ENCODE assay signal across 8 cellular contexts in genomic region chr1:230979389-230979716, GRCh38. TPM values are rescaled to one million over a fixed set of nuclear protein-coding genes. Genes with fewer than 3 reads are reported as not detected.
A peak's percentile ranks its signal among the peaks of the same experiment; 100 is the strongest.
DNase-seq lines count a peak whose midpoint lies in the region; ATAC-seq, FAIRE-seq and TF ChIP-seq lines count a peak whose summit lies in the region.

No MANE protein-coding gene starts in this region.

- H3K9me3 ChIP-seq in Caco-2, result no peaks in the 10 kb centered on the region
- no peaks in the 10 kb centered on the region for H3K9me3 ChIP-seq in Panc1 (ENCODE audit: control insufficient read depth, insufficient read depth, low read depth, low read length)
- no peaks in the 10 kb centered on the region for H3K9me3 ChIP-seq in esophagus (ENCODE audit: control insufficient read depth in 2 of 2, insufficient read depth in 1 of 2, low read depth in 1 of 2, low read length in 1 of 2)
- H3K9me3 ChIP-seq in pancreas, result no peaks in the 10 kb centered on the region

- H3K36me3 ChIP-seq in Caco-2 (ENCODE audit: control insufficient read depth, insufficient read depth, low read length) (0 out of 2 replicates have a peak, but pooled peaks cover 1% of the 10 kb centered on the region), Panc1 (ENCODE audit: control insufficient read depth, insufficient read depth, low read length) (peaks cover 2% of the 10 kb centered on the region), esophagus (ENCODE audit: control insufficient read depth in 2 of 2, insufficient read depth in 2 of 2, low read length in 1 of 2) (peaks cover 0 to 6% of the 10 kb centered on the region in 2 donors), pancreas (no peaks in the 10 kb centered on the region)

- TF ChIP-seq CTCF in Caco-2 (IDR thresholded peaks at IDR 0.05; ENCODE audit: insufficient read depth in 1 of 2, low read depth in 1 of 2, low read length in 1 of 2, severe bottlenecking in 1 of 2, unreplicated experiment in 1 of 2), result no peak
- no peak for TF ChIP-seq CTCF in Panc1 (IDR thresholded peaks at IDR 0.05)
- TF ChIP-seq CTCF in pancreas (IDR thresholded peaks at IDR 0.05), result no peak

- POLR2A ChIA-PET in Caco-2 (lab: Charles Lee), result interaction anchor here (0.6 to 1.6 kb wide), 2 partner anchors 30 to 111 kb away, joined by 3 to 7 read pairs; partner anchors contain the start of gene C1orf198
- POLR2A ChIA-PET in Panc1 (lab: Charles Lee), result no interaction called here

- H3K4me1 ChIP-seq in Caco-2, result peaks cover 20% of the 10 kb centered on the region
- H3K4me1 ChIP-seq in Panc1 (ENCODE audit: control insufficient read depth, insufficient read depth, low read length), result peaks cover 9% of the 10 kb centered on the region
- no peaks in the 10 kb centered on the region for H3K4me1 ChIP-seq in esophagus (ENCODE audit: control insufficient read depth in 2 of 2, insufficient read depth in 2 of 2, low read length in 1 of 2)
- peaks cover 7 to 24% (median 10%) of the 10 kb centered on the region in 3 donors for H3K4me1 ChIP-seq in pancreas

- no peak for FAIRE-seq in pancreas (lab: Jason Lieb, UNC)

- no peaks in the 10 kb centered on the region for H3K9me3 Mint-ChIP-seq in Caco-2 (ENCODE audit: unreplicated experiment)

- CTCF ChIA-PET in Caco-2 (lab: Charles Lee), result interaction anchor here (0.6 to 2.6 kb wide), 13 partner anchors 11 to 240 kb away, joined by 3 to 14 read pairs (median 4); no protein-coding TSS in a partner anchor
- CTCF ChIA-PET in Panc1 (lab: Charles Lee), result no interaction called here

- intact Hi-C loops in Caco-2 (cut with micrococcal nuclease; ENCODE audit: unreplicated experiment), result loop anchor here (1.0 to 2.0 kb wide), 6 partner anchors 40 to 347 kb away; no protein-coding TSS in a partner anchor
- intact Hi-C loops in Panc1 (cut with micrococcal nuclease; ENCODE audit: unreplicated experiment), result no loop called here
- intact Hi-C loops in pancreas (cut with DNase I), result no loop called here

- WGBS in esophagus, 2 donors, result 4 to 5% methylated on average over 12 of the region's 12 CpGs
- 1 to 2% methylated on average over 12 of the region's 12 CpGs for WGBS in pancreas, 2 donors

- H3K4me1 Mint-ChIP-seq in Caco-2 (ENCODE audit: low read depth, unreplicated experiment), result peaks cover 21% of the 10 kb centered on the region

- BruUV-seq in Caco-2 (replicated peaks; lab: Mats Ljungman, UMichigan) (TSS peak; percentile 65), Panc1 (replicated peaks; lab: Mats Ljungman, UMichigan) (TSS peak; percentile 78)

- H3K27me3 ChIP-seq in Caco-2 (replicated peaks; ENCODE audit: control insufficient read depth, insufficient read depth, low read length) (no peaks in the 10 kb centered on the region), Panc1 (ENCODE audit: control insufficient read depth, insufficient read depth, low read length) (no peaks in the 10 kb centered on the region), esophagus (ENCODE audit: control insufficient read depth in 1 of 2, insufficient read depth in 2 of 2, low read length in 2 of 2) (no peaks in the 10 kb centered on the region), pancreas (no peaks in the 10 kb centered on the region)

- peak overlapping the region; percentile 46 for H3K4me3 ChIP-seq in Caco-2 (ENCODE audit: low read depth, low read length)
- peak overlapping the region; percentile 95 to 96 for H3K4me3 ChIP-seq in Panc1 (ENCODE audit: low read depth in 2 of 2, low read length in 2 of 2)
- H3K4me3 ChIP-seq in esophagus (ENCODE audit: low read depth in 1 of 2, low read length in 2 of 2), result peak overlapping the region; percentile 87 to 98
- peak overlapping the region; percentile 50 to 83 (median 60) for H3K4me3 ChIP-seq in pancreas

- no peaks in the 10 kb centered on the region for H3K27me3 Mint-ChIP-seq in Caco-2 (ENCODE audit: insufficient read depth, unreplicated experiment)

- ATAC-seq in Panc1 (no peak), pancreas (peak in 1 of 4 donors; percentile 1), HG02610 (IDR thresholded peaks at IDR 0.05; ENCODE audit: unreplicated experiment) (no peak)

- in situ Hi-C loops in Panc1 (cut with HindIII; ENCODE audit: low pct_unique_long_range_greater_than_20kb, low sequenced_read_pairs), result no loop called here

- H3K4me3 Mint-ChIP-seq in Caco-2 (ENCODE audit: unreplicated experiment), result no peak overlapping the region

- H3K27ac ChIP-seq in Panc1 (ENCODE audit: low read length) (peak overlapping the region; percentile 88), esophagus (ENCODE audit: low read depth in 2 of 2, low read length in 1 of 2) (peak overlapping the region; percentile 55 to 88), pancreas (peak overlapping the region in 2 of 4 donors; percentile 50 to 53)

- peaks cover 22% of the 10 kb centered on the region for H3K36me3 Mint-ChIP-seq in Caco-2 (ENCODE audit: insufficient read depth, unreplicated experiment)

- peak overlapping the region; percentile 56 for H3K27ac Mint-ChIP-seq in Caco-2 (ENCODE audit: unreplicated experiment)

- DNase-seq in Caco-2 (no peak), Panc1 (ENCODE audit: low read depth, low spot score) (no peak), pancreas (no peak), C1 segment of cervical spinal cord (lab: John Stamatoyannopoulos, UW) (no peak), AML-193 (lab: John Stamatoyannopoulos, UW) (no peak), amniotic stem cell (lab: John Stamatoyannopoulos, UW) (no peak)

RNA-seq across cellular contexts. Expression of gene ARV1, which starts 0.5 kb away (rescaled TPM):
- total RNA-seq in Caco-2 (2022), result 8.6 and 9.8 TPM in 2 replicates
- 25.9 TPM for total RNA-seq in Panc1 (2021; ENCODE audit: unreplicated experiment)
- polyA plus RNA-seq in Panc1 (2012; ENCODE audit: insufficient read length), result 26.1 TPM
- 10 to 100 TPM; 21.0 to 38.3 TPM for polyA plus RNA-seq in esophagus
- 10 to 100 TPM in 1 of 6 donors, 1 to 10 TPM in 5; 7.4 to 11.0 (median 8.9) TPM for total RNA-seq in pancreas
- polyA plus RNA-seq in pancreas, result 10 to 100 TPM; 17.8 to 20.1 TPM

RNA-seq across cellular contexts. Expression of gene TTC13, which starts 0.7 kb away (rescaled TPM):
- total RNA-seq in Caco-2 (2022) (55.8 and 57.6 TPM in 2 replicates), Panc1 (2021; ENCODE audit: unreplicated experiment) (19.0 TPM), pancreas (10 to 100 TPM in 1 of 6 donors, 1 to 10 TPM in 5; 5.3 to 11.9 (median 8.2) TPM)
- 8.0 TPM for polyA plus RNA-seq in Panc1 (2012; ENCODE audit: insufficient read length)
- polyA plus RNA-seq in esophagus (1 to 10 TPM; 5.0 to 7.6 TPM), pancreas (10 to 100 TPM in 1 of 2 donors, 1 to 10 TPM in 1; 8.6 to 17.0 TPM)
